Comparison of ENCODE assay signal across 1 cellular context in genomic region chr11:64355078-64355940, GRCh38.
A peak's percentile ranks its signal among the peaks of the same experiment; 100 is the strongest.
TF ChIP-seq lines count a peak whose summit lies in the region.

No MANE protein-coding gene starts in this region.

TF ChIP-seq in HepG2, 621 proteins besides CTCF, POLR2A, EP300 and RAD21 (continued from another document and continues in another):
- TF ChIP-seq PRDM10 (CRISPR knock-in tag; IDR thresholded peaks at IDR 0.05; ENCODE audit: low read depth) (peak; percentile 39; the same call in 1 of the 2 replicates), SKIL (CRISPR knock-in tag; IDR thresholded peaks at IDR 0.05; ENCODE audit: borderline replicate concordance) (0 out of 2 replicates have a peak, but pooled peaks have one; percentile 14), GLMP (CRISPR knock-in tag; IDR thresholded peaks at IDR 0.05; ENCODE audit: borderline replicate concordance) (no peak), ZNF781 (CRISPR knock-in tag; IDR thresholded peaks at IDR 0.05; ENCODE audit: borderline replicate concordance, not compliant biosample characterization) (no peak), EHMT2 (IDR thresholded peaks at IDR 0.05; ENCODE audit: borderline replicate concordance, low read depth, low read length) (no peak), NFE2L1 (CRISPR knock-in tag; IDR thresholded peaks at IDR 0.05; ENCODE audit: borderline replicate concordance) (no peak), ZNF562 (CRISPR knock-in tag; IDR thresholded peaks at IDR 0.05; ENCODE audit: borderline replicate concordance) (no peak), ATF1 (CRISPR knock-in tag; IDR thresholded peaks at IDR 0.05) (no peak), HCFC1 (IDR thresholded peaks at IDR 0.05; ENCODE audit: low read depth, low read length) (no peak), ZNF549 (CRISPR knock-in tag; IDR thresholded peaks at IDR 0.05) (no peak), FOXP1 (IDR thresholded peaks at IDR 0.05) (no peak), FOXP1 (CRISPR knock-in tag; IDR thresholded peaks at IDR 0.05) (no peak), ZNF546 (CRISPR knock-in tag; conservative IDR thresholded peaks at IDR 0.05) (no peak), ZBTB42 (CRISPR knock-in tag; IDR thresholded peaks at IDR 0.05) (no peak), HNRNPLL (IDR thresholded peaks at IDR 0.05; ENCODE audit: low read depth, low read length, poor library complexity, severe bottlenecking) (peak; percentile 48), TCF7 (IDR thresholded peaks at IDR 0.05; ENCODE audit: low read depth) (no peak), JDP2 (CRISPR knock-in tag; IDR thresholded peaks at IDR 0.05; ENCODE audit: borderline replicate concordance) (no peak), ZNF354B (CRISPR knock-in tag; IDR thresholded peaks at IDR 0.05) (no peak), ZNF160 (CRISPR knock-in tag; IDR thresholded peaks at IDR 0.05) (no peak), GZF1 (CRISPR knock-in tag; IDR thresholded peaks at IDR 0.05) (no peak), POGK (CRISPR knock-in tag; conservative IDR thresholded peaks at IDR 0.05) (0 out of 2 replicates have a peak, but pooled peaks have one; percentile 33), IRF9 (CRISPR knock-in tag; IDR thresholded peaks at IDR 0.05; ENCODE audit: borderline replicate concordance) (no peak), ARNT2 (CRISPR knock-in tag; IDR thresholded peaks at IDR 0.05; ENCODE audit: low read depth) (0 out of 2 replicates have a peak, but pooled peaks have one; percentile 35), ZGPAT (CRISPR knock-in tag; IDR thresholded peaks at IDR 0.05) (peak; percentile 65), GPBP1L1 (CRISPR knock-in tag; IDR thresholded peaks at IDR 0.05) (no peak), KLF11 (CRISPR knock-in tag; IDR thresholded peaks at IDR 0.05) (0 out of 2 replicates have a peak, but pooled peaks have one; percentile 31), ATF4 (CRISPR knock-in tag; IDR thresholded peaks at IDR 0.05) (no peak), NFKB2 (CRISPR knock-in tag; IDR thresholded peaks at IDR 0.05; ENCODE audit: borderline replicate concordance) (no peak), ZNF644 (CRISPR knock-in tag; IDR thresholded peaks at IDR 0.05; ENCODE audit: low read depth) (no peak), HOXA5 (CRISPR knock-in tag; IDR thresholded peaks at IDR 0.05) (no peak), ZNF276 (CRISPR knock-in tag; IDR thresholded peaks at IDR 0.05; ENCODE audit: low read depth) (0 out of 2 replicates have a peak, but pooled peaks have one; percentile 39), BCLAF1 (IDR thresholded peaks at IDR 0.05) (no peak), ZKSCAN1 (IDR thresholded peaks at IDR 0.05; ENCODE audit: low read length) (no peak), TBX3 (IDR thresholded peaks at IDR 0.05; ENCODE audit: borderline replicate concordance) (no peak), RFX1 (IDR thresholded peaks at IDR 0.05) (no peak), ZNF652 (CRISPR knock-in tag; IDR thresholded peaks at IDR 0.05; ENCODE audit: borderline replicate concordance, low read depth) (no peak), CBX5 (CRISPR knock-in tag; IDR thresholded peaks at IDR 0.05; ENCODE audit: borderline replicate concordance) (peak; percentile 48; the same call in 1 of the 2 replicates), CCDC6 (CRISPR knock-in tag; IDR thresholded peaks at IDR 0.05) (no peak), ZNF331 (CRISPR knock-in tag; IDR thresholded peaks at IDR 0.05) (peak; percentile 65; the same call in 1 of the 2 replicates), ZNF878 (CRISPR knock-in tag; IDR thresholded peaks at IDR 0.05) (no peak), RORA (CRISPR knock-in tag; IDR thresholded peaks at IDR 0.05) (no peak), SOX13 (IDR thresholded peaks at IDR 0.05) (no peak), SOX13 (CRISPR knock-in tag; conservative IDR thresholded peaks at IDR 0.05 in 1 of 2, IDR thresholded peaks at IDR 0.05 in 1 of 2) (peak in 1 of 2 experiments; percentile 20; a peak in 1 of 4 replicates), ZNF335 (CRISPR knock-in tag; IDR thresholded peaks at IDR 0.05) (no peak), ZNF414 (CRISPR knock-in tag; IDR thresholded peaks at IDR 0.05) (no peak), MLLT10 (CRISPR knock-in tag; IDR thresholded peaks at IDR 0.05) (no peak)
